ENCODE assay signal across 24 cellular contexts in the genomic region with DNA sequence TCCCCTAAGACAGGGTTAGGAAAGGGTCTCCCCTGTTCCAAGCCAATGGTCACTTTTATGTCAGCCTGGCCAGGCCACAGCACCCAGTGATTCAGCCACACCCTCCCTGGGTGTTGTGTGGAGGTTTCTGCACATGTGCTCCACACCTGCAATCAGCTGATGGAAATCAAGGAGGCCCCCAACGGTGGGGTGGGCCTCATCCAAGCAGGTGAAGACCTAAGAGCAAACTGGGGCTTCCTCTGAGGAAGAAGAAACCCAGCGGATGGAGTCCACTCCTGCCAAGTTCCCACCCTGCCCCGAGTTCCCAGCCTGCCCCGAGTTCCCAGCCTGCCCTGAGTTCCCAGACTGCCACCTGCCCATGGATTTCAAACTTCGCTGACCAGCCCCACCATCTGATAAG. TPM values are rescaled to one million over a fixed set of nuclear protein-coding genes. Genes with fewer than 3 reads are reported as not detected.
"Had no signal": no experiment of that assay in that cellular context is flagged by ENCODE, and none has a peak within 500 bp of the region (broad histone marks: within the 10 kb centered on the region; RNA-seq: fewer than 3 reads in every experiment).

No MANE protein-coding gene starts in this region.

- FAIRE-seq: islet of Langerhans had no signal

- H3K27me3 ChIP-seq: gastrocnemius medialis, heart left ventricle, hepatocyte, right atrium auricular region, testis had no signal

- H3K36me3 Mint-ChIP-seq: natural killer cell; stimulated activated effector memory CD8-positive, alpha-beta T cell treated with anti-CD3 and anti-CD28 coated beads, Interleukin-12 subunit alpha, Interleukin-12 subunit beta, amount 100 ng/mL, for 72 hours; type B pancreatic cell had no signal

- H3K9me3 ChIP-seq: gastrocnemius medialis, heart left ventricle, left lung, prostate gland, right atrium auricular region, testis, tibial artery had no signal

- ATAC-seq: esophagus mucosa; gastrocnemius medialis; heart left ventricle; left cardiac atrium; left lung; natural killer cell; sciatic nerve; stimulated activated effector memory CD8-positive, alpha-beta T cell treated with anti-CD3 and anti-CD28 coated beads, Interleukin-12 subunit alpha, Interleukin-12 subunit beta, amount 100 ng/mL, for 72 hours; stimulated activated naive CD8-positive, alpha-beta T cell treated with anti-CD3 and anti-CD28 coated beads, Interleukin-15, Interleukin-2, amounts not matched to agents 100 U/mL and 50 U/mL, for 24 hours had no signal

- H3K36me3 ChIP-seq: gastrocnemius medialis, heart left ventricle, left lung, prostate gland, tibial artery had no signal

- H2AFZ ChIP-seq: hepatocyte had no signal

- H3K4me3 ChIP-seq: coronary artery, gastrocnemius medialis, heart left ventricle, hepatocyte, left lung, prostate gland, right atrium auricular region, testis, tibial artery had no signal

- H3K4me3 Mint-ChIP-seq: central memory CD8-positive, alpha-beta T cell; natural killer cell; stimulated activated effector memory CD8-positive, alpha-beta T cell treated with anti-CD3 and anti-CD28 coated beads, Interleukin-12 subunit alpha, Interleukin-12 subunit beta, amount 100 ng/mL, for 72 hours; type B pancreatic cell had no signal

- H3K9me3 Mint-ChIP-seq: central memory CD8-positive, alpha-beta T cell; natural killer cell; stimulated activated effector memory CD8-positive, alpha-beta T cell treated with anti-CD3 and anti-CD28 coated beads, Interleukin-12 subunit alpha, Interleukin-12 subunit beta, amount 100 ng/mL, for 72 hours; type B pancreatic cell had no signal

- H3K4me1 Mint-ChIP-seq: central memory CD8-positive, alpha-beta T cell; natural killer cell had no signal

- H3K27ac ChIP-seq: coronary artery, epithelial cell of prostate, gastrocnemius medialis, heart left ventricle, hepatocyte, left lung, prostate gland, testis, tibial artery had no signal

- H3K4me2 ChIP-seq: hepatocyte had no signal

- H3K4me1 ChIP-seq: gastrocnemius medialis, heart left ventricle, left lung, prostate gland, right atrium auricular region, testis, tibial artery had no signal

- DNase-seq: effector CD4-positive, alpha-beta T cell; foreskin fibroblast; gastrocnemius medialis; heart left ventricle; left cardiac atrium; left lung; natural killer cell; stimulated activated CD4-positive, alpha-beta T cell treated with anti-CD3 and anti-CD28 coated beads, Interleukin-2, amount 100 ng/mL, for 24 hours; stimulated activated CD4-positive, alpha-beta T cell treated with anti-CD3 and anti-CD28 coated beads, Interleukin-4, amount 100 ng/mL, for 24 hours; stimulated activated naive CD8-positive, alpha-beta T cell treated with anti-CD3 and anti-CD28 coated beads, Interleukin-15, Interleukin-2, amounts not matched to agents 100 U/mL and 50 U/mL, for 24 hours; testis; tibial artery had no signal

- H3K27ac Mint-ChIP-seq: natural killer cell; stimulated activated effector memory CD8-positive, alpha-beta T cell treated with anti-CD3 and anti-CD28 coated beads, Interleukin-12 subunit alpha, Interleukin-12 subunit beta, amount 100 ng/mL, for 72 hours; type B pancreatic cell had no signal

- H3K27me3 Mint-ChIP-seq: central memory CD8-positive, alpha-beta T cell; type B pancreatic cell had no signal

RNA-seq across cellular contexts. Expression of gene KIF1A, which starts 55.4 kb away (rescaled TPM):
- total RNA-seq: mesenteric fat pad had no signal
